ENCODE assay signal across 1 cellular context in the genomic region with DNA sequence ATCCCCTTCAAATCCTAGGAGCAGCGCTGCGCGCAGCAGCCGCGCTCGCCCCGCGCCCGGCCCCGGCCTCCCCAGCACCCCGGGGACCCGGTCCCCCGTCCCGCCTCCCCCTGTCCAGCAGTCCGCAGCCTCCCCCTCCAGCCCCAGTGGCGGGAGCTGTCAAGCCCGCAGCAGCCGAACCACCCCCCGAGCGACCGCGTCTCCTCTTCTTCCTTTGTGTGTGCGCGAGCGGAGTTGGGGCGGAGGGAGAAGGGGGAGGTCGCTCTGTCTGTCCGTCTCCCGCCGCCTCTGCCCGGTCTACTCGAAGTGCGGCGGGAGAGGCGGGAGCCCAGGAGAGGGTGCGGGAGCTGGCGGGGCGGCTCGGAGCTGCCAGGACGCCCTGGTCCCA.
TF ChIP-seq lines count a peak whose summit lies in the region.

No MANE protein-coding gene starts in this region.

TF ChIP-seq in HepG2, 621 proteins besides CTCF, POLR2A, EP300 and RAD21 (continues in another document):
- TF ChIP-seq HNF4A (CRISPR knock-in tag; IDR thresholded peaks at IDR 0.05) (no peak), ZNF740 (CRISPR knock-in tag; IDR thresholded peaks at IDR 0.05) (no peak), ZMYM2 (CRISPR knock-in tag; IDR thresholded peaks at IDR 0.05) (no peak), ZBTB3 (CRISPR knock-in tag; IDR thresholded peaks at IDR 0.05; ENCODE audit: borderline replicate concordance, low read depth) (no peak), HMG20A (CRISPR knock-in tag; IDR thresholded peaks at IDR 0.05; ENCODE audit: borderline replicate concordance) (no peak), ZNF431 (CRISPR knock-in tag; IDR thresholded peaks at IDR 0.05; ENCODE audit: borderline replicate concordance, low read depth) (no peak), SOX13 (IDR thresholded peaks at IDR 0.05) (no peak), SOX13 (CRISPR knock-in tag; conservative IDR thresholded peaks at IDR 0.05 in 1 of 2, IDR thresholded peaks at IDR 0.05 in 1 of 2) (no peak), ZNF7 (CRISPR knock-in tag; IDR thresholded peaks at IDR 0.05) (no peak), ZNF296 (CRISPR knock-in tag; conservative IDR thresholded peaks at IDR 0.05) (no peak), SIX1 (CRISPR knock-in tag; IDR thresholded peaks at IDR 0.05; ENCODE audit: borderline replicate concordance) (no peak), ASH2L (IDR thresholded peaks at IDR 0.05; ENCODE audit: insufficient read length, low read depth, low read length) (no peak), ZNF234 (CRISPR knock-in tag; conservative IDR thresholded peaks at IDR 0.05) (0 out of 2 replicates have a peak, but pooled peaks have one; percentile 34), THAP7 (CRISPR knock-in tag; IDR thresholded peaks at IDR 0.05) (no peak), ZNF619 (CRISPR knock-in tag; IDR thresholded peaks at IDR 0.05) (0 out of 2 replicates have a peak, but pooled peaks have one; percentile 17), GATA4 (IDR thresholded peaks at IDR 0.05; ENCODE audit: borderline replicate concordance, low read depth) (no peak), ZMAT3 (CRISPR knock-in tag; conservative IDR thresholded peaks at IDR 0.05) (0 out of 2 replicates have a peak, but pooled peaks have one; percentile 9), SRSF9 (IDR thresholded peaks at IDR 0.05; ENCODE audit: borderline replicate concordance, insufficient read depth, low read depth, low read length, poor library complexity, severe bottlenecking) (no peak), GABPA (IDR thresholded peaks at IDR 0.05; ENCODE audit: low read depth, low read length) (no peak), GABPA (CRISPR knock-in tag; IDR thresholded peaks at IDR 0.05; ENCODE audit: low read depth) (no peak), PITX1 (CRISPR knock-in tag; IDR thresholded peaks at IDR 0.05) (no peak), ZNF713 (CRISPR knock-in tag; IDR thresholded peaks at IDR 0.05) (no peak), ZNF205 (CRISPR knock-in tag; IDR thresholded peaks at IDR 0.05) (no peak), SIN3B (IDR thresholded peaks at IDR 0.05; ENCODE audit: low read length) (no peak), ZNF607 (CRISPR knock-in tag; IDR thresholded peaks at IDR 0.05; ENCODE audit: borderline replicate concordance) (0 out of 2 replicates have a peak, but pooled peaks have one; percentile 51), ZNF33A (CRISPR knock-in tag; IDR thresholded peaks at IDR 0.05; ENCODE audit: borderline replicate concordance) (no peak), HNRNPK (IDR thresholded peaks at IDR 0.05; ENCODE audit: low read depth, low read length, poor library complexity, severe bottlenecking) (peak; percentile 66), HDAC1 (CRISPR knock-in tag; IDR thresholded peaks at IDR 0.05) (0 out of 2 replicates have a peak, but pooled peaks have one; percentile 41), MEIS2 (CRISPR knock-in tag; IDR thresholded peaks at IDR 0.05) (no peak), TRIM24 (CRISPR knock-in tag; IDR thresholded peaks at IDR 0.05) (no peak), SATB2 (CRISPR knock-in tag; IDR thresholded peaks at IDR 0.05) (no peak), HNRNPH1 (optimal IDR thresholded peaks at IDR 0.05; ENCODE audit: low read depth, low read length) (no peak), ZNF687 (CRISPR knock-in tag; IDR thresholded peaks at IDR 0.05) (no peak), HES4 (CRISPR knock-in tag; IDR thresholded peaks at IDR 0.05; ENCODE audit: borderline replicate concordance) (no peak), ZSCAN21 (CRISPR knock-in tag; IDR thresholded peaks at IDR 0.05; ENCODE audit: borderline replicate concordance) (no peak), CAMTA2 (CRISPR knock-in tag; IDR thresholded peaks at IDR 0.05; ENCODE audit: borderline replicate concordance) (no peak), SKIL (CRISPR knock-in tag; IDR thresholded peaks at IDR 0.05; ENCODE audit: borderline replicate concordance) (0 out of 2 replicates have a peak, but pooled peaks have one; percentile 9), WIZ (CRISPR knock-in tag; IDR thresholded peaks at IDR 0.05) (no peak), ZNF496 (CRISPR knock-in tag; IDR thresholded peaks at IDR 0.05; ENCODE audit: insufficient replicate concordance) (no peak), LCORL (IDR thresholded peaks at IDR 0.05) (no peak), LCORL (CRISPR knock-in tag; IDR thresholded peaks at IDR 0.05) (peak; percentile 28; the same call in 1 of the 2 replicates), ZSCAN22 (CRISPR knock-in tag; IDR thresholded peaks at IDR 0.05) (no peak), MAFG (CRISPR knock-in tag; IDR thresholded peaks at IDR 0.05) (no peak), ZBTB20 (CRISPR knock-in tag; IDR thresholded peaks at IDR 0.05; ENCODE audit: borderline replicate concordance, low read depth) (no peak), ZNF235 (CRISPR knock-in tag; IDR thresholded peaks at IDR 0.05; ENCODE audit: borderline replicate concordance) (0 out of 2 replicates have a peak, but pooled peaks have one; percentile 14), SP4 (CRISPR knock-in tag; IDR thresholded peaks at IDR 0.05) (0 out of 2 replicates have a peak, but pooled peaks have one; percentile 27), NFKBIZ (CRISPR knock-in tag; IDR thresholded peaks at IDR 0.05) (no peak), ZNF572 (CRISPR knock-in tag; IDR thresholded peaks at IDR 0.05) (no peak), NR3C1 (CRISPR knock-in tag; IDR thresholded peaks at IDR 0.05) (no peak), ZNF34 (CRISPR knock-in tag; IDR thresholded peaks at IDR 0.05; ENCODE audit: borderline replicate concordance) (0 out of 2 replicates have a peak, but pooled peaks have one; percentile 38), DPF2 (CRISPR knock-in tag; IDR thresholded peaks at IDR 0.05; ENCODE audit: borderline replicate concordance, low read depth) (no peak), PHF5A (CRISPR knock-in tag; IDR thresholded peaks at IDR 0.05; ENCODE audit: low read depth, unreplicated experiment) (no peak)
- TF ChIP-seq, protein P1, sequence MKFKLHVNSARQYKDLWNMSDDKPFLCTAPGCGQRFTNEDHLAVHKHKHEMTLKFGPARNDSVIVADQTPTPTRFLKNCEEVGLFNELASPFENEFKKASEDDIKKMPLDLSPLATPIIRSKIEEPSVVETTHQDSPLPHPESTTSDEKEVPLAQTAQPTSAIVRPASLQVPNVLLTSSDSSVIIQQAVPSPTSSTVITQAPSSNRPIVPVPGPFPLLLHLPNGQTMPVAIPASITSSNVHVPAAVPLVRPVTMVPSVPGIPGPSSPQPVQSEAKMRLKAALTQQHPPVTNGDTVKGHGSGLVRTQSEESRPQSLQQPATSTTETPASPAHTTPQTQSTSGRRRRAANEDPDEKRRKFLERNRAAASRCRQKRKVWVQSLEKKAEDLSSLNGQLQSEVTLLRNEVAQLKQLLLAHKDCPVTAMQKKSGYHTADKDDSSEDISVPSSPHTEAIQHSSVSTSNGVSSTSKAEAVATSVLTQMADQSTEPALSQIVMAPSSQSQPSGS (CRISPR knock-in tag; IDR thresholded peaks at IDR 0.05): no peak
- TF ChIP-seq, protein P2, sequence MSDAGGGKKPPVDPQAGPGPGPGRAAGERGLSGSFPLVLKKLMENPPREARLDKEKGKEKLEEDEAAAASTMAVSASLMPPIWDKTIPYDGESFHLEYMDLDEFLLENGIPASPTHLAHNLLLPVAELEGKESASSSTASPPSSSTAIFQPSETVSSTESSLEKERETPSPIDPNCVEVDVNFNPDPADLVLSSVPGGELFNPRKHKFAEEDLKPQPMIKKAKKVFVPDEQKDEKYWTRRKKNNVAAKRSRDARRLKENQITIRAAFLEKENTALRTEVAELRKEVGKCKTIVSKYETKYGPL (CRISPR knock-in tag; IDR thresholded peaks at IDR 0.05): no peak
- TF ChIP-seq, protein P3, sequence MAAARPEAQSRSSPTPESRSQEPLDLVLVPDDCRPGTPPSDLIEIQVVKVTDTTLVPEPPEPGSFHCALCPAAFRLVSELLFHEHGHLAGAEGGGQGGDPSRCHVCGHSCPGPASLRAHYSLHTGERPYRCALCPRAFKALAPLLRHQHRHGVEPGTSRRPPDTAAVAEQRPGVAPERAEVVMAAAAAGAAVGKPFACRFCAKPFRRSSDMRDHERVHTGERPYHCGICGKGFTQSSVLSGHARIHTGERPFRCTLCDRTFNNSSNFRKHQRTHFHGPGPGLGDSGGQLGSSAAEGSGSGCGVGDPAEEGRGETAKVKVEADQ (CRISPR knock-in tag; IDR thresholded peaks at IDR 0.05; ENCODE audit: borderline replicate concordance): no peak
- TF ChIP-seq, protein P4, sequence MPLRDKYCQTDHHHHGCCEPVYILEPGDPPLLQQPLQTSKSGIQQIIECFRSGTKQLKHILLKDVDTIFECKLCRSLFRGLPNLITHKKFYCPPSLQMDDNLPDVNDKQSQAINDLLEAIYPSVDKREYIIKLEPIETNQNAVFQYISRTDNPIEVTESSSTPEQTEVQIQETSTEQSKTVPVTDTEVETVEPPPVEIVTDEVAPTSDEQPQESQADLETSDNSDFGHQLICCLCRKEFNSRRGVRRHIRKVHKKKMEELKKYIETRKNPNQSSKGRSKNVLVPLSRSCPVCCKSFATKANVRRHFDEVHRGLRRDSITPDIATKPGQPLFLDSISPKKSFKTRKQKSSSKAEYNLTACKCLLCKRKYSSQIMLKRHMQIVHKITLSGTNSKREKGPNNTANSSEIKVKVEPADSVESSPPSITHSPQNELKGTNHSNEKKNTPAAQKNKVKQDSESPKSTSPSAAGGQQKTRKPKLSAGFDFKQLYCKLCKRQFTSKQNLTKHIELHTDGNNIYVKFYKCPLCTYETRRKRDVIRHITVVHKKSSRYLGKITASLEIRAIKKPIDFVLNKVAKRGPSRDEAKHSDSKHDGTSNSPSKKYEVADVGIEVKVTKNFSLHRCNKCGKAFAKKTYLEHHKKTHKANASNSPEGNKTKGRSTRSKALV (CRISPR knock-in tag; IDR thresholded peaks at IDR 0.05): no peak
- TF ChIP-seq, protein P5, sequence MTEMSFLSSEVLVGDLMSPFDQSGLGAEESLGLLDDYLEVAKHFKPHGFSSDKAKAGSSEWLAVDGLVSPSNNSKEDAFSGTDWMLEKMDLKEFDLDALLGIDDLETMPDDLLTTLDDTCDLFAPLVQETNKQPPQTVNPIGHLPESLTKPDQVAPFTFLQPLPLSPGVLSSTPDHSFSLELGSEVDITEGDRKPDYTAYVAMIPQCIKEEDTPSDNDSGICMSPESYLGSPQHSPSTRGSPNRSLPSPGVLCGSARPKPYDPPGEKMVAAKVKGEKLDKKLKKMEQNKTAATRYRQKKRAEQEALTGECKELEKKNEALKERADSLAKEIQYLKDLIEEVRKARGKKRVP (CRISPR knock-in tag; IDR thresholded peaks at IDR 0.05): 0 out of 4 replicates have a peak, but pooled peaks of 1 of the 2 experiments have one; percentile 12
- TF ChIP-seq, protein P6, sequence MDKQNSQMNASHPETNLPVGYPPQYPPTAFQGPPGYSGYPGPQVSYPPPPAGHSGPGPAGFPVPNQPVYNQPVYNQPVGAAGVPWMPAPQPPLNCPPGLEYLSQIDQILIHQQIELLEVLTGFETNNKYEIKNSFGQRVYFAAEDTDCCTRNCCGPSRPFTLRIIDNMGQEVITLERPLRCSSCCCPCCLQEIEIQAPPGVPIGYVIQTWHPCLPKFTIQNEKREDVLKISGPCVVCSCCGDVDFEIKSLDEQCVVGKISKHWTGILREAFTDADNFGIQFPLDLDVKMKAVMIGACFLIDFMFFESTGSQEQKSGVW (CRISPR knock-in tag; IDR thresholded peaks at IDR 0.05; ENCODE audit: borderline replicate concordance): 0 out of 2 replicates have a peak, but pooled peaks have one; percentile 23
